12 cellular contexts compared by ENCODE assay signal in genomic region chr4:114078636-114079035, GRCh38.
"Had no signal": no experiment of that assay in that cellular context is flagged by ENCODE, and none has a peak within 500 bp of the region (broad histone marks: within the 10 kb centered on the region; RNA-seq: fewer than 3 reads in every experiment).

No MANE protein-coding gene starts in this region.

- H3K9me3 ChIP-seq: transverse colon, vagina had no signal

- H3K4me3 ChIP-seq: skin epidermis, transverse colon, vagina had no signal

- H3K27me3 ChIP-seq: transverse colon, vagina had no signal

- H3K36me3 ChIP-seq: transverse colon, vagina had no signal

- ATAC-seq: natural killer cell treated with Interleukin-12 subunit alpha and Interleukin-12 subunit beta and Interleukin-15 and Interleukin-18, amount 100 ng/mL, for 72 hours had no signal

- H3K4me1 ChIP-seq: transverse colon, vagina had no signal

- DNase-seq: activated CD4-positive, alpha-beta T cell treated with anti-CD3 and anti-CD28 coated beads, Interleukin-2, amount 50 U/mL, for 1 hour; activated CD8-positive, alpha-beta memory T cell treated with anti-CD3 and anti-CD28 coated beads for 24 hours; aorta; head of caudate nucleus; kidney glomerular epithelial cell; stimulated activated CD4-positive, alpha-beta T cell treated with anti-CD3 and anti-CD28 coated beads, Interleukin-4, amount 100 ng/mL, for 24 hours; stimulated activated naive CD4-positive, alpha-beta T cell; substantia nigra; transverse colon had no signal

- H3K27ac ChIP-seq: skin epidermis, transverse colon, vagina had no signal
